In the genomic region with DNA sequence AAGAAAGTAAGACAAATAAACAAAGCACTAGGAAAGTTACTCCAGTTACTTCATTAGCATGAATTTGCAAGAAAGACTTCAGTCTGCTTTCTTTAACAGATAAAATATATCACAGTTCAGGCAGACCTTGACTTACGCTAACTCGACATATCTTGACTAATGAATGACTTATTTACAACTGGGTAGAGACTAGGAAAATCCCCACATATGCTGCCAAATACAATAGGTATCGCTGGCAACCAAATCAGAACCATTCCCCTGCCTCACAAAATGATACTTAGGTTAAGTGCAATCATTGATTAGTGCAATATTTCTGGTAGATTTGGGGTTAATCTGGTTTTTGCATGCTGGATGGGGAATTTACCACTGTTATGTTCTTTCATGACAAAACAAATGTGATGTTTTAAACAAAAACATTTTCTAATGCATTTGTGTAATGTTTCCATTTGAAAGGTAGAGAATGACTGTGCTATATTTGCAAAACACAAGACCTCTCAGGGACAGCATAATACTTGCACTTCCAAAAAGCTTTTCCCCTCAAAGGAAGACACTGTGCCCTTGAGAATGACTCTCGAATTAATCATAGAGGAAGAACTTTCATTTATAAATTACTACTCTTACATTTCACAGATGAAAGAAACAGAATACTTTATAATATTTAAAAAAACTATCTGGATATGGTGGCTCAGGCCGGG, we compare ENCODE assay signal across 2 cellular contexts.
A peak's percentile ranks its signal among the peaks of the same experiment; 100 is the strongest.
TF ChIP-seq lines count a peak whose summit lies in the region.

No MANE protein-coding gene starts in this region.

TF ChIP-seq in H1, 55 proteins besides CTCF, POLR2A, EP300 and RAD21:
- TF ChIP-seq, protein P1, sequence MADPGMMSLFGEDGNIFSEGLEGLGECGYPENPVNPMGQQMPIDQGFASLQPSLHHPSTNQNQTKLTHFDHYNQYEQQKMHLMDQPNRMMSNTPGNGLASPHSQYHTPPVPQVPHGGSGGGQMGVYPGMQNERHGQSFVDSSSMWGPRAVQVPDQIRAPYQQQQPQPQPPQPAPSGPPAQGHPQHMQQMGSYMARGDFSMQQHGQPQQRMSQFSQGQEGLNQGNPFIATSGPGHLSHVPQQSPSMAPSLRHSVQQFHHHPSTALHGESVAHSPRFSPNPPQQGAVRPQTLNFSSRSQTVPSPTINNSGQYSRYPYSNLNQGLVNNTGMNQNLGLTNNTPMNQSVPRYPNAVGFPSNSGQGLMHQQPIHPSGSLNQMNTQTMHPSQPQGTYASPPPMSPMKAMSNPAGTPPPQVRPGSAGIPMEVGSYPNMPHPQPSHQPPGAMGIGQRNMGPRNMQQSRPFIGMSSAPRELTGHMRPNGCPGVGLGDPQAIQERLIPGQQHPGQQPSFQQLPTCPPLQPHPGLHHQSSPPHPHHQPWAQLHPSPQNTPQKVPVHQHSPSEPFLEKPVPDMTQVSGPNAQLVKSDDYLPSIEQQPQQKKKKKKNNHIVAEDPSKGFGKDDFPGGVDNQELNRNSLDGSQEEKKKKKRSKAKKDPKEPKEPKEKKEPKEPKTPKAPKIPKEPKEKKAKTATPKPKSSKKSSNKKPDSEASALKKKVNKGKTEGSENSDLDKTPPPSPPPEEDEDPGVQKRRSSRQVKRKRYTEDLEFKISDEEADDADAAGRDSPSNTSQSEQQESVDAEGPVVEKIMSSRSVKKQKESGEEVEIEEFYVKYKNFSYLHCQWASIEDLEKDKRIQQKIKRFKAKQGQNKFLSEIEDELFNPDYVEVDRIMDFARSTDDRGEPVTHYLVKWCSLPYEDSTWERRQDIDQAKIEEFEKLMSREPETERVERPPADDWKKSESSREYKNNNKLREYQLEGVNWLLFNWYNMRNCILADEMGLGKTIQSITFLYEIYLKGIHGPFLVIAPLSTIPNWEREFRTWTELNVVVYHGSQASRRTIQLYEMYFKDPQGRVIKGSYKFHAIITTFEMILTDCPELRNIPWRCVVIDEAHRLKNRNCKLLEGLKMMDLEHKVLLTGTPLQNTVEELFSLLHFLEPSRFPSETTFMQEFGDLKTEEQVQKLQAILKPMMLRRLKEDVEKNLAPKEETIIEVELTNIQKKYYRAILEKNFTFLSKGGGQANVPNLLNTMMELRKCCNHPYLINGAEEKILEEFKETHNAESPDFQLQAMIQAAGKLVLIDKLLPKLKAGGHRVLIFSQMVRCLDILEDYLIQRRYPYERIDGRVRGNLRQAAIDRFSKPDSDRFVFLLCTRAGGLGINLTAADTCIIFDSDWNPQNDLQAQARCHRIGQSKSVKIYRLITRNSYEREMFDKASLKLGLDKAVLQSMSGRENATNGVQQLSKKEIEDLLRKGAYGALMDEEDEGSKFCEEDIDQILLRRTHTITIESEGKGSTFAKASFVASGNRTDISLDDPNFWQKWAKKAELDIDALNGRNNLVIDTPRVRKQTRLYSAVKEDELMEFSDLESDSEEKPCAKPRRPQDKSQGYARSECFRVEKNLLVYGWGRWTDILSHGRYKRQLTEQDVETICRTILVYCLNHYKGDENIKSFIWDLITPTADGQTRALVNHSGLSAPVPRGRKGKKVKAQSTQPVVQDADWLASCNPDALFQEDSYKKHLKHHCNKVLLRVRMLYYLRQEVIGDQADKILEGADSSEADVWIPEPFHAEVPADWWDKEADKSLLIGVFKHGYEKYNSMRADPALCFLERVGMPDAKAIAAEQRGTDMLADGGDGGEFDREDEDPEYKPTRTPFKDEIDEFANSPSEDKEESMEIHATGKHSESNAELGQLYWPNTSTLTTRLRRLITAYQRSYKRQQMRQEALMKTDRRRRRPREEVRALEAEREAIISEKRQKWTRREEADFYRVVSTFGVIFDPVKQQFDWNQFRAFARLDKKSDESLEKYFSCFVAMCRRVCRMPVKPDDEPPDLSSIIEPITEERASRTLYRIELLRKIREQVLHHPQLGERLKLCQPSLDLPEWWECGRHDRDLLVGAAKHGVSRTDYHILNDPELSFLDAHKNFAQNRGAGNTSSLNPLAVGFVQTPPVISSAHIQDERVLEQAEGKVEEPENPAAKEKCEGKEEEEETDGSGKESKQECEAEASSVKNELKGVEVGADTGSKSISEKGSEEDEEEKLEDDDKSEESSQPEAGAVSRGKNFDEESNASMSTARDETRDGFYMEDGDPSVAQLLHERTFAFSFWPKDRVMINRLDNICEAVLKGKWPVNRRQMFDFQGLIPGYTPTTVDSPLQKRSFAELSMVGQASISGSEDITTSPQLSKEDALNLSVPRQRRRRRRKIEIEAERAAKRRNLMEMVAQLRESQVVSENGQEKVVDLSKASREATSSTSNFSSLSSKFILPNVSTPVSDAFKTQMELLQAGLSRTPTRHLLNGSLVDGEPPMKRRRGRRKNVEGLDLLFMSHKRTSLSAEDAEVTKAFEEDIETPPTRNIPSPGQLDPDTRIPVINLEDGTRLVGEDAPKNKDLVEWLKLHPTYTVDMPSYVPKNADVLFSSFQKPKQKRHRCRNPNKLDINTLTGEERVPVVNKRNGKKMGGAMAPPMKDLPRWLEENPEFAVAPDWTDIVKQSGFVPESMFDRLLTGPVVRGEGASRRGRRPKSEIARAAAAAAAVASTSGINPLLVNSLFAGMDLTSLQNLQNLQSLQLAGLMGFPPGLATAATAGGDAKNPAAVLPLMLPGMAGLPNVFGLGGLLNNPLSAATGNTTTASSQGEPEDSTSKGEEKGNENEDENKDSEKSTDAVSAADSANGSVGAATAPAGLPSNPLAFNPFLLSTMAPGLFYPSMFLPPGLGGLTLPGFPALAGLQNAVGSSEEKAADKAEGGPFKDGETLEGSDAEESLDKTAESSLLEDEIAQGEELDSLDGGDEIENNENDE (IDR thresholded peaks at IDR 0.05; ENCODE audit: insufficient replicate concordance, low read length): peak; percentile 42
- TF ChIP-seq SP4 (IDR thresholded peaks at IDR 0.05; ENCODE audit: low read length): no peak

TF ChIP-seq in HepG2, 621 proteins besides CTCF, POLR2A, EP300 and RAD21:
- TF ChIP-seq NFE2L2 (IDR thresholded peaks at IDR 0.05; ENCODE audit: low read length): 0 out of 2 replicates have a peak, but pooled peaks have one; percentile 12
- TF ChIP-seq RBAK (CRISPR knock-in tag; IDR thresholded peaks at IDR 0.05): no peak
